ENCODE assay signal across 7 cellular contexts in genomic region chr7:95434501-95435421, GRCh38.
DNase-seq lines count a peak whose midpoint lies in the region; ATAC-seq and TF ChIP-seq lines count a peak whose summit lies in the region.

TSS of gene PON2 (minus strand) at chr7:95435028. CDS start at chr7:95434951, 77 bp downstream.

- DNase-seq in NCI-H1092 (lab: John Stamatoyannopoulos, UW) (peak; percentile 64), T-helper 9 cell (peak; percentile 3), brain pericyte (ENCODE audit: low read depth, low spot score) (peak; percentile 47), iPS DF 4.7 (ENCODE audit: extremely low read depth, low spot score) (peak; percentile 41), retinal pigment epithelial cell (ENCODE audit: low read depth) (peak; percentile 37)

- TF ChIP-seq CTCF in retinal pigment epithelial cell (conservative IDR thresholded peaks at IDR 0.05; ENCODE audit: low read depth, low read length): no peak

- peak; percentile 91 for ATAC-seq in HG02623 (IDR thresholded peaks at IDR 0.05; ENCODE audit: unreplicated experiment)

- H3K4me3 ChIP-seq in retinal pigment epithelial cell (ENCODE audit: low read length): peak within 1 kb of the TSS; percentile 56

- peak; percentile 55 for TF ChIP-seq POLR2A in GM15510 (IDR thresholded peaks at IDR 0.05; ENCODE audit: borderline replicate concordance, extremely low read depth, insufficient read length)

Comparison
In these comparisons a context has a peak if more than half of its experiments do, and no peak if none do; other contexts are left out.
1. Peak in every context shown above with its lines: DNase-seq, ATAC-seq and H3K4me3 ChIP-seq.
2. DNase-seq: peak in every context shown above with its lines; median percentile 64 in NCI-H1092; 47 in brain pericyte; 41 in iPS DF 4.7; 37 in retinal pigment epithelial cell; 3 in T-helper 9 cell.